Comparison of ENCODE assay signal across 14 cellular contexts in genomic region chr2:190506666-190507065, GRCh38. TPM values are rescaled to one million over a fixed set of nuclear protein-coding genes. Genes with fewer than 3 reads are reported as not detected.
DNase-seq lines count a peak whose midpoint lies in the region; ATAC-seq and TF ChIP-seq lines count a peak whose summit lies in the region.
"Had no signal": no experiment of that assay in that cellular context is flagged by ENCODE, and none has a peak within 500 bp of the region (broad histone marks: within the 10 kb centered on the region; RNA-seq: fewer than 3 reads in every experiment).

No MANE protein-coding gene starts in this region.

- no peaks in the 10 kb centered on the region for H3K27me3 Mint-ChIP-seq in activated naive CD4-positive, alpha-beta T cell treated with anti-CD3 and anti-CD28 coated beads, Interleukin-2, amount 50 U/mL, for 24 hours
- no peaks in the 10 kb centered on the region for H3K27me3 Mint-ChIP-seq in activated naive CD4-positive, alpha-beta T cell treated with anti-CD3 and anti-CD28 coated beads, Interleukin-2, amount 10 ng/mL, durations not matched to agents 7 days and 5 days
- H3K27me3 Mint-ChIP-seq: activated CD4-positive, alpha-beta T cell treated with anti-CD3 and anti-CD28 coated beads for 36 hours had no signal

- peaks cover 27% of the 10 kb centered on the region for H3K4me1 Mint-ChIP-seq in activated naive CD4-positive, alpha-beta T cell treated with anti-CD3 and anti-CD28 coated beads, Interleukin-2, amount 50 U/mL, for 24 hours
- H3K4me1 Mint-ChIP-seq in activated naive CD4-positive, alpha-beta T cell treated with anti-CD3 and anti-CD28 coated beads, Interleukin-2, amount 10 ng/mL, durations not matched to agents 7 days and 5 days, result no peaks in the 10 kb centered on the region

- TF ChIP-seq POLR2A in thyroid gland (IDR thresholded peaks at IDR 0.05), result no peak

- peaks cover 12% of the 10 kb centered on the region for H3K36me3 Mint-ChIP-seq in activated naive CD4-positive, alpha-beta T cell treated with anti-CD3 and anti-CD28 coated beads, Interleukin-2, amount 50 U/mL, for 24 hours
- H3K36me3 Mint-ChIP-seq in activated naive CD4-positive, alpha-beta T cell treated with anti-CD3 and anti-CD28 coated beads, Interleukin-2, amount 10 ng/mL, durations not matched to agents 7 days and 5 days, result peaks cover 49% of the 10 kb centered on the region

- CTCF ChIA-PET in activated naive CD4-positive, alpha-beta T cell treated with anti-CD3 and anti-CD28 coated beads, Interleukin-2, amount 10 ng/mL, durations not matched to agents 7 days and 5 days (lab: Charles Lee), result no interaction called here

- H3K9me3 Mint-ChIP-seq in activated naive CD4-positive, alpha-beta T cell treated with anti-CD3 and anti-CD28 coated beads, Interleukin-2, amount 50 U/mL, for 24 hours, result no peaks in the 10 kb centered on the region
- H3K9me3 Mint-ChIP-seq in activated naive CD4-positive, alpha-beta T cell treated with anti-CD3 and anti-CD28 coated beads, Interleukin-2, amount 10 ng/mL, durations not matched to agents 7 days and 5 days, result no peaks in the 10 kb centered on the region
- H3K9me3 Mint-ChIP-seq: activated T-helper 2 cell treated with anti-CD3 and anti-CD28 coated beads, Interferon-gamma antibody, Interleukin-2, Interleukin-4, amounts not matched to agents 10 μg/mL and 5 μg/mL and 100 μg/mL, durations not matched to agents 14 hours and 24 hours and 36 hours; H9 had no signal

- H3K4me1 ChIP-seq in colonic mucosa, result peaks cover 12% of the 10 kb centered on the region
- H3K4me1 ChIP-seq in thyroid gland, result peaks cover 11 to 14% of the 10 kb centered on the region in 2 donors
- H3K4me1 ChIP-seq: psoas muscle, vagina had no signal

- H3K4me3 Mint-ChIP-seq in activated naive CD4-positive, alpha-beta T cell treated with anti-CD3 and anti-CD28 coated beads, Interleukin-2, amount 50 U/mL, for 24 hours, result no peak overlapping the region
- H3K4me3 Mint-ChIP-seq in activated naive CD4-positive, alpha-beta T cell treated with anti-CD3 and anti-CD28 coated beads, Interleukin-2, amount 10 ng/mL, durations not matched to agents 7 days and 5 days, result no peak overlapping the region
- H3K4me3 Mint-ChIP-seq: activated CD4-positive, alpha-beta T cell treated with anti-CD3 and anti-CD28 coated beads for 36 hours; H9 had no signal

- ATAC-seq in GM21447 (IDR thresholded peaks at IDR 0.05; ENCODE audit: unreplicated experiment) (no peak), HG03432 (IDR thresholded peaks at IDR 0.05; ENCODE audit: unreplicated experiment) (no peak)
- ATAC-seq: activated CD4-positive, alpha-beta T cell treated with anti-CD3 and anti-CD28 coated beads for 36 hours; psoas muscle had no signal

- no peaks in the 10 kb centered on the region for H3K9me3 ChIP-seq in colonic mucosa
- no peaks in the 10 kb centered on the region for H3K9me3 ChIP-seq in thyroid gland
- H3K9me3 ChIP-seq: psoas muscle, vagina had no signal

- H3K27ac Mint-ChIP-seq in activated naive CD4-positive, alpha-beta T cell treated with anti-CD3 and anti-CD28 coated beads, Interleukin-2, amount 50 U/mL, for 24 hours, result peak overlapping the region; percentile 91
- H3K27ac Mint-ChIP-seq in activated naive CD4-positive, alpha-beta T cell treated with anti-CD3 and anti-CD28 coated beads, Interleukin-2, amount 10 ng/mL, durations not matched to agents 7 days and 5 days, result no peak overlapping the region
- H3K27ac Mint-ChIP-seq: activated CD4-positive, alpha-beta T cell treated with anti-CD3 and anti-CD28 coated beads for 36 hours; activated T-helper 2 cell treated with anti-CD3 and anti-CD28 coated beads, Interferon-gamma antibody, Interleukin-2, Interleukin-4, amounts not matched to agents 10 μg/mL and 5 μg/mL and 100 μg/mL, durations not matched to agents 14 hours and 24 hours and 36 hours; H9 had no signal

- no peak for DNase-seq in activated naive CD4-positive, alpha-beta T cell treated with anti-CD3 and anti-CD28 coated beads, Interleukin-2, amount 10 ng/mL, durations not matched to agents 7 days and 5 days
- DNase-seq in NCI-H2227 treated with DMSO at 0.1 percent for 48 hours (lab: John Stamatoyannopoulos, UW) (peak; percentile 92), colonic mucosa (peak; percentile 78), thyroid gland (no peak), GM13976 (ENCODE audit: low spot score) (no peak)
- DNase-seq: activated CD4-positive, alpha-beta T cell treated with anti-CD3 and anti-CD28 coated beads for 36 hours; H9; psoas muscle had no signal

- H3K27me3 ChIP-seq in colonic mucosa, result no peaks in the 10 kb centered on the region
- H3K27me3 ChIP-seq in thyroid gland, result no peaks in the 10 kb centered on the region
- H3K27me3 ChIP-seq: vagina had no signal

- in situ Hi-C loops in GM13976 (cut with MboI; ENCODE audit: low sequenced_read_pairs, unreplicated experiment), result loop anchor here (10.0 kb wide), 1 partner anchor 122 kb away; no protein-coding TSS in a partner anchor

- H3K36me3 ChIP-seq in colonic mucosa (no peaks in the 10 kb centered on the region), thyroid gland (no peaks in the 10 kb centered on the region)

- 50 to 51% methylated on average over 2 of the region's 2 CpGs for WGBS in thyroid gland, 2 donors

- H3K27ac ChIP-seq in colonic mucosa, result peak overlapping the region; percentile 55
- H3K27ac ChIP-seq in thyroid gland, result peak overlapping the region; percentile 2 to 57 (median 10)
- H3K27ac ChIP-seq: HL-60, psoas muscle, vagina had no signal

- intact Hi-C loops in colonic mucosa (cut with DNase I) (no loop called here), thyroid gland (cut with DNase I) (loop anchor here (5.0 kb wide), 1 partner anchor 124 kb away; no protein-coding TSS in a partner anchor)

- no peak overlapping the region for H3K4me3 ChIP-seq in colonic mucosa
- H3K4me3 ChIP-seq in thyroid gland (replicated peaks in 1 of 3), result no peak overlapping the region
- H3K4me3 ChIP-seq: psoas muscle, vagina had no signal

- TF ChIP-seq CTCF in colonic mucosa (IDR thresholded peaks at IDR 0.05) (no peak), thyroid gland (IDR thresholded peaks at IDR 0.05) (no peak), GM13976 (IDR thresholded peaks at IDR 0.05; ENCODE audit: borderline replicate concordance, control extremely low read depth, extremely low read depth, insufficient read depth, missing control alignments) (no peak)

- H3K9ac ChIP-seq in colonic mucosa (ENCODE audit: low read depth in 2 of 2, low read length in 2 of 2), result peak overlapping the region; percentile 1 to 35

RNA-seq across cellular contexts. Expression of gene NEMP2, which starts 27.9 kb away (rescaled TPM):
- total RNA-seq in colonic mucosa (1 to 10 TPM; 3.6 to 5.1 TPM), thyroid gland (1 to 10 TPM; 5.6 to 9.0 (median 7.3) TPM)

Comparison
In these comparisons a context has a peak if more than half of its experiments do, and no peak if none do; other contexts are left out.
1. DNase-seq: peak in NCI-H2227 treated with DMSO at 0.1 percent for 48 hours (single experiment) and colonic mucosa (single experiment); none in activated naive CD4-positive, alpha-beta T cell treated with anti-CD3 and anti-CD28 coated beads, Interleukin-2, amount 10 ng/mL, durations not matched to agents 7 days and 5 days (single experiment), thyroid gland (0 of 2) and GM13976 (single experiment).